In genomic region chr2:96204836-96205235, GRCh38 we compare ENCODE assay signal across 1 cellular context.
TF ChIP-seq lines count a peak whose summit lies in the region.

No MANE protein-coding gene starts in this region.

TF ChIP-seq in WTC11, 78 proteins besides CTCF, POLR2A, EP300 and RAD21 (continued from another document):
- TF ChIP-seq, protein P1, sequence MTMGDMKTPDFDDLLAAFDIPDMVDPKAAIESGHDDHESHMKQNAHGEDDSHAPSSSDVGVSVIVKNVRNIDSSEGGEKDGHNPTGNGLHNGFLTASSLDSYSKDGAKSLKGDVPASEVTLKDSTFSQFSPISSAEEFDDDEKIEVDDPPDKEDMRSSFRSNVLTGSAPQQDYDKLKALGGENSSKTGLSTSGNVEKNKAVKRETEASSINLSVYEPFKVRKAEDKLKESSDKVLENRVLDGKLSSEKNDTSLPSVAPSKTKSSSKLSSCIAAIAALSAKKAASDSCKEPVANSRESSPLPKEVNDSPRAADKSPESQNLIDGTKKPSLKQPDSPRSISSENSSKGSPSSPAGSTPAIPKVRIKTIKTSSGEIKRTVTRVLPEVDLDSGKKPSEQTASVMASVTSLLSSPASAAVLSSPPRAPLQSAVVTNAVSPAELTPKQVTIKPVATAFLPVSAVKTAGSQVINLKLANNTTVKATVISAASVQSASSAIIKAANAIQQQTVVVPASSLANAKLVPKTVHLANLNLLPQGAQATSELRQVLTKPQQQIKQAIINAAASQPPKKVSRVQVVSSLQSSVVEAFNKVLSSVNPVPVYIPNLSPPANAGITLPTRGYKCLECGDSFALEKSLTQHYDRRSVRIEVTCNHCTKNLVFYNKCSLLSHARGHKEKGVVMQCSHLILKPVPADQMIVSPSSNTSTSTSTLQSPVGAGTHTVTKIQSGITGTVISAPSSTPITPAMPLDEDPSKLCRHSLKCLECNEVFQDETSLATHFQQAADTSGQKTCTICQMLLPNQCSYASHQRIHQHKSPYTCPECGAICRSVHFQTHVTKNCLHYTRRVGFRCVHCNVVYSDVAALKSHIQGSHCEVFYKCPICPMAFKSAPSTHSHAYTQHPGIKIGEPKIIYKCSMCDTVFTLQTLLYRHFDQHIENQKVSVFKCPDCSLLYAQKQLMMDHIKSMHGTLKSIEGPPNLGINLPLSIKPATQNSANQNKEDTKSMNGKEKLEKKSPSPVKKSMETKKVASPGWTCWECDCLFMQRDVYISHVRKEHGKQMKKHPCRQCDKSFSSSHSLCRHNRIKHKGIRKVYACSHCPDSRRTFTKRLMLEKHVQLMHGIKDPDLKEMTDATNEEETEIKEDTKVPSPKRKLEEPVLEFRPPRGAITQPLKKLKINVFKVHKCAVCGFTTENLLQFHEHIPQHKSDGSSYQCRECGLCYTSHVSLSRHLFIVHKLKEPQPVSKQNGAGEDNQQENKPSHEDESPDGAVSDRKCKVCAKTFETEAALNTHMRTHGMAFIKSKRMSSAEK (CRISPR knock-in tag; IDR thresholded peaks at IDR 0.05; ENCODE audit: borderline replicate concordance) = no peak
- TF ChIP-seq ETV6 (CRISPR knock-in tag; IDR thresholded peaks at IDR 0.05) (no peak), GABPB1 (CRISPR knock-in tag; IDR thresholded peaks at IDR 0.05) (no peak)
